In genomic region chr1:153771841-153772593, GRCh38 we compare ENCODE assay signal across 9 cellular contexts. TPM values are rescaled to one million over a fixed set of nuclear protein-coding genes. Genes with fewer than 3 reads are reported as not detected.
A peak's percentile ranks its signal among the peaks of the same experiment; 100 is the strongest.
DNase-seq lines count a peak whose midpoint lies in the region; ATAC-seq, FAIRE-seq and TF ChIP-seq lines count a peak whose summit lies in the region.
"Had no signal": no experiment of that assay in that cellular context is flagged by ENCODE, and none has a peak within 500 bp of the region (broad histone marks: within the 10 kb centered on the region; RNA-seq: fewer than 3 reads in every experiment).

No MANE protein-coding gene starts in this region.

- peaks cover 0 to 17% (median 9%) of the 10 kb centered on the region in 4 experiments; a peak in 6 of 7 replicates for H3K4me1 ChIP-seq in H1 (replicated peaks in 1 of 4; ENCODE audit: control insufficient read depth in 3 of 4, insufficient read depth in 4 of 4, low read length in 3 of 4)
- peaks cover 18% of the 10 kb centered on the region for H3K4me1 ChIP-seq in osteoblast (ENCODE audit: insufficient read depth, low read length)

- H3K56ac ChIP-seq in H1 (replicated peaks; ENCODE audit: insufficient read length, low read depth, low read length), result no peak overlapping the region

- no peaks in the 10 kb centered on the region for H3K27me3 Mint-ChIP-seq in Calu3 (ENCODE audit: unreplicated experiment)

- no TSS peak for BruUV-seq in Calu3 (replicated peaks; lab: Mats Ljungman, UMichigan)

- TF ChIP-seq POLR2A in H1 (IDR thresholded peaks at IDR 0.05; ENCODE audit: control extremely low read depth in 1 of 2, low read depth in 2 of 2, low read length in 2 of 2), result no peak

- H2BK5ac ChIP-seq in H1 (ENCODE audit: low read depth, low read length), result no peak overlapping the region; the same call in 1 of the 2 replicates

- no peak overlapping the region for H3K14ac ChIP-seq in H1 (ENCODE audit: insufficient read length)

- H3K27ac Mint-ChIP-seq in Calu3 (ENCODE audit: unreplicated experiment), result no peak overlapping the region
- no peak overlapping the region for H3K27ac Mint-ChIP-seq in stimulated activated effector memory CD8-positive, alpha-beta T cell treated with anti-CD3 and anti-CD28 coated beads, Interleukin-12 subunit alpha, Interleukin-12 subunit beta, amount 100 ng/mL, for 72 hours

- no peak overlapping the region for H2AFZ ChIP-seq in H1 (ENCODE audit: low read length)
- no peak overlapping the region for H2AFZ ChIP-seq in osteoblast (ENCODE audit: low read length)

- H3K36me3 ChIP-seq in H1 (ENCODE audit: control insufficient read depth in 2 of 4, insufficient read depth in 4 of 4, low read length in 3 of 4) (peaks cover 13 to 54% (median 29%) of the 10 kb centered on the region in 4 experiments; a peak in 6 of 8 replicates), osteoblast (ENCODE audit: insufficient read depth, low read length) (peaks cover 52% of the 10 kb centered on the region)

- CTCF ChIA-PET in Calu3 (lab: Charles Lee) (no interaction called here), H1 (lab: Charles Lee; ENCODE audit: partially characterized antibody) (interaction anchor here (0.6 to 12.1 kb wide), 41 partner anchors 9 to 214 kb away, joined by 3 to 172 read pairs (median 3); partner anchors contain the start of genes ILF2, JTB, NPR1 and RAB13)

- no peak for DNase-seq in Calu3
- DNase-seq in LNCaP clone FGC (ENCODE audit: low read depth), result no peak
- DNase-seq in H1 (ENCODE audit: low read depth in 1 of 2, low spot score in 2 of 2), result peak; percentile 21 to 92
- DNase-seq in osteoblast (ENCODE audit: insufficient read length, low spot score, missing footprints), result peak; percentile 59
- no peak for DNase-seq in stimulated activated effector memory CD8-positive, alpha-beta T cell treated with anti-CD3 and anti-CD28 coated beads, Interleukin-12 subunit alpha, Interleukin-12 subunit beta, amount 100 ng/mL, for 72 hours (ENCODE audit: low spot score in 2 of 2)
- DNase-seq in COLO829 (ENCODE audit: low spot score), result no peak

- H3K36me3 Mint-ChIP-seq in Calu3 (ENCODE audit: insufficient read depth, unreplicated experiment), result peaks cover 63% of the 10 kb centered on the region
- H3K36me3 Mint-ChIP-seq in stimulated activated effector memory CD8-positive, alpha-beta T cell treated with anti-CD3 and anti-CD28 coated beads, Interleukin-12 subunit alpha, Interleukin-12 subunit beta, amount 100 ng/mL, for 72 hours, result peaks cover 49% of the 10 kb centered on the region

- no peaks in the 10 kb centered on the region; a peak in 1 of 7 replicates for H3K27me3 ChIP-seq in H1 (replicated peaks in 1 of 4; ENCODE audit: control insufficient read depth in 3 of 4, extremely low read depth in 1 of 4, insufficient read depth in 3 of 4, low read length in 3 of 4)
- H3K27me3 ChIP-seq in osteoblast (ENCODE audit: insufficient read depth, low read length), result no peaks in the 10 kb centered on the region

- H3K4me3 Mint-ChIP-seq in Calu3 (ENCODE audit: low read depth, unreplicated experiment), result no peak overlapping the region
- H3K4me3 Mint-ChIP-seq in stimulated activated effector memory CD8-positive, alpha-beta T cell treated with anti-CD3 and anti-CD28 coated beads, Interleukin-12 subunit alpha, Interleukin-12 subunit beta, amount 100 ng/mL, for 72 hours, result no peak overlapping the region

- no peak overlapping the region for H2BK20ac ChIP-seq in H1 (ENCODE audit: low read length)

- H3K4me2 ChIP-seq in H1 (ENCODE audit: insufficient read depth in 1 of 2, low read depth in 2 of 2, low read length in 2 of 2) (no peak overlapping the region), osteoblast (ENCODE audit: insufficient read depth, low read length) (no peak overlapping the region)

- no peak overlapping the region for H4K91ac ChIP-seq in H1 (replicated peaks; ENCODE audit: insufficient read length, low read length)

- POLR2A ChIA-PET in H1 (lab: Charles Lee; ENCODE audit: partially characterized antibody), result interaction anchor here (0.8 to 6.3 kb wide), 10 partner anchors 10 to 220 kb away, joined by 3 to 53 read pairs (median 4); partner anchors contain the start of genes CHTOP, ILF2, INTS3 and NPR1

- TF ChIP-seq RAD21 in H1 (IDR thresholded peaks at IDR 0.05 in 1 of 2, conservative IDR thresholded peaks at IDR 0.05 in 1 of 2; ENCODE audit: low read depth in 2 of 2, low read length in 2 of 2), result peak; percentile 86 to 91

- no peak overlapping the region; the same call in 1 of the 2 replicates for H2BK12ac ChIP-seq in H1 (ENCODE audit: low read depth, low read length)

- H2BK120ac ChIP-seq in H1 (replicated peaks; ENCODE audit: low read depth, low read length), result no peak overlapping the region

- no peak overlapping the region for H3K4me3 ChIP-seq in LNCaP clone FGC (ENCODE audit: low read depth, low read length)
- no peak overlapping the region for H3K4me3 ChIP-seq in H1 (ENCODE audit: extremely low read depth in 1 of 4, insufficient read depth in 2 of 4, low read depth in 3 of 4, low read length in 4 of 4)
- no peak overlapping the region for H3K4me3 ChIP-seq in osteoblast (ENCODE audit: insufficient read depth, low read length)

- ATAC-seq in stimulated activated effector memory CD8-positive, alpha-beta T cell treated with anti-CD3 and anti-CD28 coated beads, Interleukin-12 subunit alpha, Interleukin-12 subunit beta, amount 100 ng/mL, for 72 hours, result no peak
- ATAC-seq in HG03342 (IDR thresholded peaks at IDR 0.05; ENCODE audit: unreplicated experiment) (no peak), HG03175 (IDR thresholded peaks at IDR 0.05; ENCODE audit: unreplicated experiment) (no peak)

- intact Hi-C loops in Calu3 (cut with micrococcal nuclease; ENCODE audit: unreplicated experiment), result no loop called here

- TF ChIP-seq EP300 in H1 (IDR thresholded peaks at IDR 0.05; ENCODE audit: borderline replicate concordance in 1 of 2, low read depth in 2 of 2, low read length in 2 of 2), result no peak

- H3K9me3 Mint-ChIP-seq in Calu3 (ENCODE audit: low read depth, unreplicated experiment), result no peaks in the 10 kb centered on the region
- H3K9me3 Mint-ChIP-seq in stimulated activated effector memory CD8-positive, alpha-beta T cell treated with anti-CD3 and anti-CD28 coated beads, Interleukin-12 subunit alpha, Interleukin-12 subunit beta, amount 100 ng/mL, for 72 hours, result no peaks in the 10 kb centered on the region

- H2BK15ac ChIP-seq in H1 (ENCODE audit: low read length), result no peak overlapping the region

- no peak overlapping the region for H3K18ac ChIP-seq in H1 (ENCODE audit: extremely low read depth, low read length)

- peaks cover 11% of the 10 kb centered on the region for H3K23me2 ChIP-seq in H1 (ENCODE audit: low read depth, low read length)

- no peaks in the 10 kb centered on the region; a peak in 1 of 4 replicates for H3K79me2 ChIP-seq in H1 (ENCODE audit: control insufficient read depth in 1 of 2, insufficient read depth in 2 of 2, low read length in 2 of 2)
- no peaks in the 10 kb centered on the region for H3K79me2 ChIP-seq in osteoblast (ENCODE audit: insufficient read depth, low read length)

- H3K4me1 Mint-ChIP-seq in Calu3 (ENCODE audit: low read depth, unreplicated experiment), result peaks cover 14% of the 10 kb centered on the region
- H3K4me1 Mint-ChIP-seq in stimulated activated effector memory CD8-positive, alpha-beta T cell treated with anti-CD3 and anti-CD28 coated beads, Interleukin-12 subunit alpha, Interleukin-12 subunit beta, amount 100 ng/mL, for 72 hours, result peaks cover 37% of the 10 kb centered on the region

- TF ChIP-seq CTCF in Calu3 (IDR thresholded peaks at IDR 0.05; ENCODE audit: unreplicated experiment) (peak; percentile 49), LNCaP clone FGC (IDR thresholded peaks at IDR 0.05; ENCODE audit: control insufficient read depth, extremely low read depth, insufficient read depth) (peak; percentile 39), H1 (IDR thresholded peaks at IDR 0.05; ENCODE audit: control extremely low read depth in 1 of 3, insufficient read depth in 1 of 3, low read depth in 1 of 3, low read length in 3 of 3) (peak; percentile 78 to 91 (median 82)), osteoblast (IDR thresholded peaks at IDR 0.05; ENCODE audit: extremely low read depth, low read depth, low read length) (peak; percentile 34)

- H3K9me3 ChIP-seq in H1 (ENCODE audit: insufficient read depth in 2 of 2, low read depth in 1 of 2, low read length in 1 of 2), result no peaks in the 10 kb centered on the region
- H3K9me3 ChIP-seq in osteoblast (ENCODE audit: low read depth, low read length), result no peaks in the 10 kb centered on the region

- H4K20me1 ChIP-seq in H1 (replicated peaks in 1 of 2; ENCODE audit: control insufficient read depth in 1 of 2, insufficient read depth in 2 of 2, low read length in 2 of 2) (no peaks in the 10 kb centered on the region), osteoblast (ENCODE audit: insufficient read depth, low read length) (no peaks in the 10 kb centered on the region)

- H3K4ac ChIP-seq in H1 (replicated peaks; ENCODE audit: insufficient read length, low read depth, low read length), result no peak overlapping the region

- no peak overlapping the region for H4K5ac ChIP-seq in H1 (ENCODE audit: insufficient read length, low read depth, low read length)

- no peak overlapping the region; a peak in 1 of 7 replicates for H3K9ac ChIP-seq in H1 (replicated peaks in 1 of 4; ENCODE audit: extremely low read depth in 1 of 4, low read depth in 3 of 4, low read length in 3 of 4)

- H3K27ac ChIP-seq in H1 (ENCODE audit: low read depth, low read length) (no peak overlapping the region), osteoblast (ENCODE audit: low read depth, low read length) (no peak overlapping the region)

- FAIRE-seq in H1 (lab: Jason Lieb, UNC), result no peak
- FAIRE-seq: keratinocyte had no signal

- no peak overlapping the region for H3K23ac ChIP-seq in H1 (ENCODE audit: insufficient read length)

- 87% methylated on average over 18 of the region's 21 CpGs; no CpG with 5 or more reads in 1 of the 2 experiments for WGBS in H1 (ENCODE audit: extremely low coverage in 1 of 2, insufficient coverage in 1 of 2, insufficient read length in 1 of 2, insufficient replicate concordance in 2 of 2, low coverage in 1 of 2, low lambda C conversion rate in 2 of 2, missing lambda C conversion rate in 1 of 2), 2 experiments

- peaks cover 3% of the 10 kb centered on the region; the same call in 1 of the 2 replicates for H3K79me1 ChIP-seq in H1 (ENCODE audit: low read depth, low read length)

- no peak overlapping the region for H2AK5ac ChIP-seq in H1 (ENCODE audit: low read depth, low read length)

- no peak overlapping the region for H4K8ac ChIP-seq in H1 (ENCODE audit: extremely low read depth, insufficient read depth, low read length)

RNA-seq across cellular contexts. Expression of gene SLC27A3, which starts 3.2 kb away (rescaled TPM):
- 9.0 and 11.9 TPM in 2 replicates for total RNA-seq in Calu3 (2022)
- total RNA-seq in H1 (2021; fragmentation: NEBNext Ultra II Directional; extraction: Animal tissue kit (Norgen Biotek cat#: 25700)), result 29.4 and 39.1 TPM in 2 replicates
- 40.1 and 51.2 TPM in 2 replicates for polyA plus RNA-seq in H1 (2011; rRNA removed)
- polyA plus RNA-seq in H1 (2011; cell fraction: cytosol; rRNA removed), result 44.7 TPM
- polyA plus RNA-seq in H1 (2011; cell fraction: nucleus; rRNA removed), result 133 TPM
- polyA plus RNA-seq in H1 (2012, experiment 1 of 2), result 42.0 to 62.3 TPM (median 55.1 TPM) in 4 replicates
- polyA plus RNA-seq in H1 (2012, experiment 2 of 2), result 50.1 TPM
- polyA plus RNA-seq in H1 (2013, experiment 1 of 2), result 44.3 TPM
- 41.0 TPM for polyA plus RNA-seq in H1 (2013, experiment 2 of 2)
- 56.9 and 65.2 TPM in 2 replicates for polyA minus RNA-seq in H1 (2011; rRNA and poly(A)+ RNA removed)
- polyA minus RNA-seq in H1 (2011; cell fraction: cytosol; rRNA and poly(A)+ RNA removed), result 30.4 TPM
- polyA minus RNA-seq in H1 (2011; cell fraction: nucleus; rRNA and poly(A)+ RNA removed), result 19.4 TPM
- total RNA-seq in osteoblast, result 9.4 and 13.8 TPM in 2 replicates

RNA-seq across cellular contexts. Expression of gene INTS3, which starts 44.2 kb away (rescaled TPM):
- total RNA-seq in Calu3 (2022), result 55.9 and 57.1 TPM in 2 replicates
- 63.2 and 66.8 TPM in 2 replicates for total RNA-seq in H1 (2021; fragmentation: NEBNext Ultra II Directional; extraction: Animal tissue kit (Norgen Biotek cat#: 25700))
- 86.9 and 93.2 TPM in 2 replicates for polyA plus RNA-seq in H1 (2011; rRNA removed)
- polyA plus RNA-seq in H1 (2011; cell fraction: cytosol; rRNA removed), result 46.3 TPM
- 184 TPM for polyA plus RNA-seq in H1 (2011; cell fraction: nucleus; rRNA removed)
- 58.2 to 67.1 TPM (median 62.7 TPM) in 4 replicates for polyA plus RNA-seq in H1 (2012, experiment 1 of 2)
- polyA plus RNA-seq in H1 (2012, experiment 2 of 2), result 30.6 TPM
- polyA plus RNA-seq in H1 (2013, experiment 1 of 2), result 36.2 TPM
- polyA plus RNA-seq in H1 (2013, experiment 2 of 2), result 32.5 TPM
- 87.6 and 105 TPM in 2 replicates for polyA minus RNA-seq in H1 (2011; rRNA and poly(A)+ RNA removed)
- 33.4 TPM for polyA minus RNA-seq in H1 (2011; cell fraction: cytosol; rRNA and poly(A)+ RNA removed)
- 71.9 TPM for polyA minus RNA-seq in H1 (2011; cell fraction: nucleus; rRNA and poly(A)+ RNA removed)
- total RNA-seq in osteoblast, result 42.4 and 42.7 TPM in 2 replicates

Comparison
In these comparisons a context has a peak if more than half of its experiments do, and no peak if none do; other contexts are left out.
1. DNase-seq: peak in H1 (2 of 2) and osteoblast (single experiment); none in Calu3 (single experiment), LNCaP clone FGC (single experiment), stimulated activated effector memory CD8-positive, alpha-beta T cell treated with anti-CD3 and anti-CD28 coated beads, Interleukin-12 subunit alpha, Interleukin-12 subunit beta, amount 100 ng/mL, for 72 hours (0 of 2) and COLO829 (single experiment).
2. Peak in every context shown above with its lines, with median percentiles within 50 percentile points of each other: CTCF ChIP-seq.